22 cellular contexts compared by ENCODE assay signal in genomic region chr19:18185538-18185937, GRCh38. TPM values are rescaled to one million over a fixed set of nuclear protein-coding genes. Genes with fewer than 3 reads are reported as not detected.
DNase-seq lines count a peak whose midpoint lies in the region; ATAC-seq, FAIRE-seq and TF ChIP-seq lines count a peak whose summit lies in the region.
"Had no signal": no experiment of that assay in that cellular context is flagged by ENCODE, and none has a peak within 500 bp of the region (broad histone marks: within the 10 kb centered on the region; RNA-seq: fewer than 3 reads in every experiment).

No MANE protein-coding gene starts in this region.

- H2BK12ac ChIP-seq in neuronal stem cell (ENCODE audit: low read length), result no peak overlapping the region

- H3K4ac ChIP-seq in neuronal stem cell (ENCODE audit: low read length), result no peak overlapping the region

- peak; percentile 42 for FAIRE-seq in K562 (lab: Jason Lieb, UNC)
- FAIRE-seq in pancreas (lab: Jason Lieb, UNC), result no peak
- FAIRE-seq: GM12878 had no signal

- H4K20me1 ChIP-seq in K562 (replicated peaks; ENCODE audit: control insufficient read depth, insufficient read depth, low read length), result no peaks in the 10 kb centered on the region

- H3K18ac ChIP-seq in neuronal stem cell (ENCODE audit: low read length), result no peak overlapping the region

- H3K27ac ChIP-seq in HUES6 (ENCODE audit: low read depth, low read length) (peak overlapping the region; percentile 67; the same call in 1 of the 2 replicates), K562 (ENCODE audit: extremely low read depth, low read depth, low read length) (no peak overlapping the region), neuronal stem cell (replicated peaks; ENCODE audit: low read length) (no peak overlapping the region), pancreas (no peak overlapping the region)
- H3K27ac ChIP-seq: Peyer's patch, SJSA1 had no signal

- no peak; the same call in 2 of the 3 replicates for ATAC-seq in K562
- no peak for ATAC-seq in pancreas
- ATAC-seq: GM12878 had no signal

- H3K9me1 ChIP-seq in K562 (ENCODE audit: control insufficient read depth, insufficient read depth, low read length), result no peaks in the 10 kb centered on the region

- H3K27me3 ChIP-seq in H7 (ENCODE audit: control insufficient read depth, insufficient read depth, low read length), result no peaks in the 10 kb centered on the region
- no peaks in the 10 kb centered on the region for H3K27me3 ChIP-seq in HUES6 (ENCODE audit: control insufficient read depth, insufficient read depth, low read length)
- H3K27me3 ChIP-seq in K562 (ENCODE audit: control insufficient read depth in 2 of 2, insufficient read depth in 2 of 2, low read length in 2 of 2), result no peaks in the 10 kb centered on the region
- H3K27me3 ChIP-seq in neuronal stem cell (ENCODE audit: control insufficient read depth in 3 of 3, insufficient read depth in 3 of 3, low read depth in 1 of 3, low read length in 3 of 3), result no peaks in the 10 kb centered on the region
- H3K27me3 ChIP-seq in pancreas, result no peaks in the 10 kb centered on the region
- H3K27me3 ChIP-seq: Peyer's patch had no signal

- H2BK120ac ChIP-seq in neuronal stem cell (ENCODE audit: low read depth, low read length), result no peak overlapping the region

- POLR2A ChIA-PET in K562 (lab: Yijun Ruan, JAX), result interaction anchor here (0.6 to 1.1 kb wide), 7 partner anchors 11 to 203 kb away, joined by 3 to 4 read pairs (median 3); no protein-coding TSS in a partner anchor

- H3K9me3 ChIP-seq in HUES6 (ENCODE audit: control insufficient read depth, insufficient read depth, low read depth, low read length), result no peaks in the 10 kb centered on the region
- no peaks in the 10 kb centered on the region for H3K9me3 ChIP-seq in K562 (replicated peaks; ENCODE audit: control insufficient read depth, insufficient read depth, low read depth, low read length)
- H3K9me3 ChIP-seq in neuronal stem cell (replicated peaks in 1 of 2; ENCODE audit: control insufficient read depth in 2 of 2, insufficient read depth in 1 of 2, low read depth in 1 of 2, low read length in 2 of 2), result no peaks in the 10 kb centered on the region
- H3K9me3 ChIP-seq in pancreas, result no peaks in the 10 kb centered on the region
- H3K9me3 ChIP-seq: Peyer's patch, SJSA1 had no signal

- H3K36me3 ChIP-seq in H7 (replicated peaks; ENCODE audit: control insufficient read depth, insufficient read depth, low read length), result no peaks in the 10 kb centered on the region
- no peaks in the 10 kb centered on the region for H3K36me3 ChIP-seq in HUES6 (ENCODE audit: control insufficient read depth, insufficient read depth, low read length)
- no peaks in the 10 kb centered on the region for H3K36me3 ChIP-seq in K562 (ENCODE audit: control insufficient read depth, insufficient read depth, low read length)
- H3K36me3 ChIP-seq in neuronal stem cell (replicated peaks in 1 of 2; ENCODE audit: control insufficient read depth in 2 of 2, insufficient read depth in 2 of 2, low read length in 2 of 2), result no peaks in the 10 kb centered on the region
- no peaks in the 10 kb centered on the region for H3K36me3 ChIP-seq in pancreas
- H3K36me3 ChIP-seq: Peyer's patch, SJSA1 had no signal

- no peak overlapping the region for H2AK5ac ChIP-seq in neuronal stem cell (ENCODE audit: low read depth, low read length)

- no peak overlapping the region for H2BK15ac ChIP-seq in neuronal stem cell (ENCODE audit: low read length)

- H2BK5ac ChIP-seq in neuronal stem cell (ENCODE audit: low read length), result no peak overlapping the region

- H2AFZ ChIP-seq in K562 (ENCODE audit: low read depth, low read length) (peak overlapping the region; percentile 1; the same call in 1 of the 2 replicates), neuronal stem cell (ENCODE audit: low read length) (peak overlapping the region; percentile 1)

- in situ Hi-C loops in K562 (cut with MboI), result no loop called here

- TF ChIP-seq CTCF in K562 (IDR thresholded peaks at IDR 0.05 in 2 of 3, conservative IDR thresholded peaks at IDR 0.05 in 1 of 3; ENCODE audit: insufficient read depth in 2 of 3, low read depth in 1 of 3, low read length in 3 of 3), result no peak
- no peak for TF ChIP-seq CTCF in pancreas (IDR thresholded peaks at IDR 0.05)

- H3K4me1 ChIP-seq in HUES6 (ENCODE audit: control insufficient read depth, insufficient read depth, low read length) (peaks cover 7% of the 10 kb centered on the region), K562 (replicated peaks in 1 of 2; ENCODE audit: control insufficient read depth in 2 of 2, insufficient read depth in 2 of 2, low read length in 2 of 2) (peaks cover 0 to 17% of the 10 kb centered on the region in 2 experiments; a peak in 2 of 5 replicates), neuronal stem cell (ENCODE audit: control insufficient read depth in 2 of 2, insufficient read depth in 1 of 2, low read depth in 1 of 2, low read length in 2 of 2) (no peaks in the 10 kb centered on the region), pancreas (no peaks in the 10 kb centered on the region)
- H3K4me1 ChIP-seq: SJSA1 had no signal

- no peak overlapping the region for H3K4me3 ChIP-seq in H7 (ENCODE audit: insufficient read depth, low read depth, low read length)
- no peak overlapping the region for H3K4me3 ChIP-seq in HUES6 (ENCODE audit: low read depth, low read length)
- no peak overlapping the region for H3K4me3 ChIP-seq in K562
- no peak overlapping the region for H3K4me3 ChIP-seq in neuronal stem cell (ENCODE audit: low read length in 2 of 2)
- no peak overlapping the region for H3K4me3 ChIP-seq in pancreas
- H3K4me3 ChIP-seq: GM12878, Peyer's patch, SJSA1 had no signal

- H3K79me2 ChIP-seq in K562 (ENCODE audit: control insufficient read depth, insufficient read depth, low read length), result no peaks in the 10 kb centered on the region

- no peaks in the 10 kb centered on the region for H3K79me1 ChIP-seq in neuronal stem cell (ENCODE audit: low read depth, low read length)

- CTCF ChIA-PET in K562 (lab: Yijun Ruan, JAX; ENCODE audit: low intra/inter-chr PET ratio), result no interaction called here

- H3K9ac ChIP-seq in HUES6 (ENCODE audit: low read length), result peak overlapping the region; percentile 57
- no peak overlapping the region; a peak in 1 of 4 replicates for H3K9ac ChIP-seq in K562 (ENCODE audit: insufficient read depth in 1 of 2, low read depth in 2 of 2, low read length in 2 of 2)
- no peak overlapping the region for H3K9ac ChIP-seq in neuronal stem cell (ENCODE audit: low read depth, low read length, poor library complexity)

- no TSS peak for BruUV-seq in K562 (replicated peaks; lab: Mats Ljungman, UMichigan)

- DNase-seq in H7 (peak; percentile 67), K562 (ENCODE audit: extremely low read depth in 1 of 4, low spot score in 3 of 4) (no peak), neuronal stem cell (ENCODE audit: low spot score) (no peak), pancreas (no peak), NCI-H774 (lab: John Stamatoyannopoulos, UW) (no peak), NCI-H1436 (lab: John Stamatoyannopoulos, UW) (no peak)
- DNase-seq: CD4-positive, alpha-beta T cell; COR-L47; DMS79; KBM-7; MM.1S; NCI-H1048; NCI-H1417 treated with DMSO at 0.1 percent for 48 hours; NCI-H1930; NCI-H226; NCI-H524; NCI-H82; Peyer's patch had no signal

- TF ChIP-seq EP300 in K562 (IDR thresholded peaks at IDR 0.05; ENCODE audit: low read length), result no peak

- no peak overlapping the region for H4K91ac ChIP-seq in neuronal stem cell (ENCODE audit: low read depth, low read length, poor library complexity)

- TF ChIP-seq RAD21 in K562 (CRISPR knock-in tag; conservative IDR thresholded peaks at IDR 0.05 in 1 of 2, IDR thresholded peaks at IDR 0.05 in 1 of 2), result no peak

- no peak overlapping the region for H4K8ac ChIP-seq in neuronal stem cell (ENCODE audit: low read depth, low read length)

- H3K14ac ChIP-seq in neuronal stem cell (ENCODE audit: low read length), result no peak overlapping the region

- no peak overlapping the region for H3K23ac ChIP-seq in neuronal stem cell (ENCODE audit: low read depth, low read length, poor library complexity)

- intact Hi-C loops in K562 (cut with micrococcal nuclease), result no loop called here
- intact Hi-C loops in pancreas (cut with DNase I), result no loop called here

- TF ChIP-seq POLR2A in K562 (conservative IDR thresholded peaks at IDR 0.05), result no peak

- H3K4me2 ChIP-seq in K562 (ENCODE audit: insufficient read depth, low read length), result no peak overlapping the region
- no peak overlapping the region for H3K4me2 ChIP-seq in neuronal stem cell (ENCODE audit: insufficient read depth, low read length, poor library complexity, severe bottlenecking)

- 45% methylated on average over 6 of the region's 6 CpGs for WGBS in K562 (ENCODE audit: insufficient coverage, low coverage, missing lambda C conversion rate)
- no CpG with 5 or more reads among the region's 6 CpGs for WGBS in neuronal stem cell (ENCODE audit: extremely low coverage in 2 of 2, insufficient read length in 2 of 2, insufficient replicate concordance in 1 of 2), 2 donors
- 67 to 72% methylated on average over 6 of the region's 6 CpGs for WGBS in pancreas, 2 donors

RNA-seq across cellular contexts. Expression of gene MPV17L2, which starts 7.5 kb away (rescaled TPM):
- 29.2 and 45.0 TPM in 2 replicates for total RNA-seq in H7 (2014; rRNA removed; shearing (Covaris generic))
- total RNA-seq in K562 (2011; cell fraction: chromatin; rRNA removed; ENCODE audit: low replicate concordance), result 8.8 and 30.9 TPM in 2 replicates
- 42.9 and 46.5 TPM in 2 replicates for total RNA-seq in K562 (2011; cell fraction: nucleolus; rRNA removed)
- 23.2 and 24.7 TPM in 2 replicates for total RNA-seq in K562 (2011; cell fraction: nucleoplasm; rRNA removed)
- 37.8 and 54.6 TPM in 2 replicates for total RNA-seq in K562 (2014; rRNA removed)
- 11.7 and 21.1 TPM in 2 replicates for total RNA-seq in K562 (2014; rRNA removed; fragmentation: Illumina TruSeq; extraction: Trizol)
- total RNA-seq in K562 (2015; rRNA removed; fragmentation: Illumina TruSeq; extraction: Trizol), result 27.8 and 28.5 TPM in 2 replicates
- 31.7 and 33.8 TPM in 2 replicates for total RNA-seq in K562 (2021)
- polyA plus RNA-seq in K562 (2011; rRNA removed), result 28.4 and 49.3 TPM in 2 replicates
- 61.2 and 112 TPM in 2 replicates for polyA plus RNA-seq in K562 (2011; cell fraction: cytosol; rRNA removed)
- polyA plus RNA-seq in K562 (2011; cell fraction: nucleus; rRNA removed), result 20.0 and 27.3 TPM in 2 replicates
- polyA plus RNA-seq in K562 (2012), result 30.6 and 34.2 TPM in 2 replicates
- 60.2 and 60.9 TPM in 2 replicates for polyA plus RNA-seq in K562 (2014; fragmentation: Illumina TruSeq; extraction: Trizol)
- 10 to 100 TPM; 10.6 to 11.0 TPM for polyA plus RNA-seq in K562 (2014; fragmentation: Nextera tagmentation; extraction: Ambion mirVana)
- 60.0 and 67.1 TPM in 2 replicates for polyA plus RNA-seq in K562 (2014; rRNA removed)
- polyA minus RNA-seq in K562 (2011; rRNA and poly(A)+ RNA removed), result 14.7 and 21.0 TPM in 2 replicates
- 13.2 and 21.0 TPM in 2 replicates for polyA minus RNA-seq in K562 (2011; cell fraction: cytosol; rRNA and poly(A)+ RNA removed)
- polyA minus RNA-seq in K562 (2011; cell fraction: nucleus; rRNA and poly(A)+ RNA removed), result 10.2 and 11.6 TPM in 2 replicates
- polyA plus RNA-seq in neuronal stem cell (2013, experiment 1 of 2), result 21.4 TPM
- polyA plus RNA-seq in neuronal stem cell (2013, experiment 2 of 2), result 20.5 TPM
- total RNA-seq in pancreas, result 1 to 10 TPM; 2.8 to 6.2 (median 4.0) TPM
- 10 to 100 TPM in 1 of 2 donors, 1 to 10 TPM in 1; 9.9 to 10.4 TPM for polyA plus RNA-seq in pancreas

RNA-seq across cellular contexts. Expression of gene IFI30, which starts 11.9 kb away (rescaled TPM):
- 47.3 and 53.4 TPM in 2 replicates for total RNA-seq in H7 (2014; rRNA removed; shearing (Covaris generic))
- total RNA-seq in K562 (2011; cell fraction: chromatin; rRNA removed; ENCODE audit: low replicate concordance), result 38.5 and 88.6 TPM in 2 replicates
- total RNA-seq in K562 (2011; cell fraction: nucleolus; rRNA removed), result 187 and 195 TPM in 2 replicates
- 104 and 132 TPM in 2 replicates for total RNA-seq in K562 (2011; cell fraction: nucleoplasm; rRNA removed)
- total RNA-seq in K562 (2014; rRNA removed) (109 and 168 TPM in 2 replicates), K562 (2014; rRNA removed; fragmentation: Illumina TruSeq; extraction: Trizol) (56.6 and 63.7 TPM in 2 replicates), K562 (2015; rRNA removed; fragmentation: Illumina TruSeq; extraction: Trizol) (74.3 and 78.9 TPM in 2 replicates), K562 (2021) (103 and 119 TPM in 2 replicates), pancreas (100 to 1,000 TPM in 1 of 6 donors, 10 to 100 TPM in 5; 12.2 to 108 (median 23.2) TPM)
- polyA plus RNA-seq in K562 (2011; rRNA removed) (68.3 and 111 TPM in 2 replicates), K562 (2014; fragmentation: Illumina TruSeq; extraction: Trizol) (108 and 148 TPM in 2 replicates), K562 (2014; fragmentation: Nextera tagmentation; extraction: Ambion mirVana) (100 to 1,000 TPM; 343 to 430 TPM), K562 (2014; rRNA removed) (129 and 166 TPM in 2 replicates), pancreas (10 to 100 TPM; 21.4 to 22.2 TPM)
- polyA plus RNA-seq in K562 (2011; cell fraction: cytosol; rRNA removed), result 119 and 287 TPM in 2 replicates
- 39.3 and 70.8 TPM in 2 replicates for polyA plus RNA-seq in K562 (2011; cell fraction: nucleus; rRNA removed)
- 58.1 and 113 TPM in 2 replicates for polyA plus RNA-seq in K562 (2012)
- 52.6 and 94.8 TPM in 2 replicates for polyA minus RNA-seq in K562 (2011; rRNA and poly(A)+ RNA removed)
- 53.2 and 63.4 TPM in 2 replicates for polyA minus RNA-seq in K562 (2011; cell fraction: cytosol; rRNA and poly(A)+ RNA removed)
- 10.0 and 11.3 TPM in 2 replicates for polyA minus RNA-seq in K562 (2011; cell fraction: nucleus; rRNA and poly(A)+ RNA removed)
- polyA plus RNA-seq in neuronal stem cell (2013, experiment 1 of 2), result 0.79 TPM
- polyA plus RNA-seq in neuronal stem cell (2013, experiment 2 of 2), result 0.73 TPM
- total RNA-seq: A673 had no signal

RNA-seq across cellular contexts. Expression of gene RAB3A, which starts 18.3 kb away (rescaled TPM):
- 6.1 and 8.6 TPM in 2 replicates for total RNA-seq in H7 (2014; rRNA removed; shearing (Covaris generic))
- 10.4 and 16.2 TPM in 2 replicates for total RNA-seq in K562 (2011; cell fraction: chromatin; rRNA removed; ENCODE audit: low replicate concordance)
- 8.7 and 9.3 TPM in 2 replicates for total RNA-seq in K562 (2011; cell fraction: nucleolus; rRNA removed)
- total RNA-seq in K562 (2011; cell fraction: nucleoplasm; rRNA removed), result 7.6 and 8.3 TPM in 2 replicates
- total RNA-seq in K562 (2014; rRNA removed), result 0.86 and 2.5 TPM in 2 replicates
- 0.26 and 0.69 TPM in 2 replicates for total RNA-seq in K562 (2014; rRNA removed; fragmentation: Illumina TruSeq; extraction: Trizol)
- 1.6 and 1.7 TPM in 2 replicates for total RNA-seq in K562 (2015; rRNA removed; fragmentation: Illumina TruSeq; extraction: Trizol)
- total RNA-seq in K562 (2021), result 3.7 and 5.1 TPM in 2 replicates
- 0.84 and 2.9 TPM in 2 replicates for polyA plus RNA-seq in K562 (2011; rRNA removed)
- polyA plus RNA-seq in K562 (2011; cell fraction: cytosol; rRNA removed), result 1.7 and 3.2 TPM in 2 replicates
- polyA plus RNA-seq in K562 (2011; cell fraction: nucleus; rRNA removed), result 4.7 and 6.5 TPM in 2 replicates
- polyA plus RNA-seq in K562 (2012), result 1.5 and 2.0 TPM in 2 replicates
- polyA plus RNA-seq in K562 (2014; fragmentation: Illumina TruSeq; extraction: Trizol), result 1.9 and 2.8 TPM in 2 replicates
- polyA plus RNA-seq in K562 (2014; fragmentation: Nextera tagmentation; extraction: Ambion mirVana), result under 1 TPM in 1 of 2 experiments, not detected in 1; 0.17 TPM
- polyA plus RNA-seq in K562 (2014; rRNA removed), result 0.94 and 1.00 TPM in 2 replicates
- 6.4 and 9.5 TPM in 2 replicates for polyA minus RNA-seq in K562 (2011; rRNA and poly(A)+ RNA removed)
- polyA minus RNA-seq in K562 (2011; cell fraction: cytosol; rRNA and poly(A)+ RNA removed), result 5.4 and 7.2 TPM in 2 replicates
- polyA minus RNA-seq in K562 (2011; cell fraction: nucleus; rRNA and poly(A)+ RNA removed), result 3.9 and 8.4 TPM in 2 replicates
- polyA plus RNA-seq in neuronal stem cell (2013, experiment 1 of 2), result 3.4 TPM
- 4.3 TPM for polyA plus RNA-seq in neuronal stem cell (2013, experiment 2 of 2)
- total RNA-seq in pancreas, result 1 to 10 TPM in 5 of 6 donors, under 1 TPM in 1; 0.79 to 2.6 (median 1.6) TPM
- polyA plus RNA-seq in pancreas, result 1 to 10 TPM; 2.3 to 4.4 TPM

RNA-seq across cellular contexts. Expression of gene PIK3R2, which starts 32.6 kb away (rescaled TPM):
- 26.7 and 29.0 TPM in 2 replicates for total RNA-seq in H7 (2014; rRNA removed; shearing (Covaris generic))
- total RNA-seq in K562 (2011; cell fraction: chromatin; rRNA removed; ENCODE audit: low replicate concordance), result 17.4 and 45.8 TPM in 2 replicates
- 15.9 and 22.2 TPM in 2 replicates for total RNA-seq in K562 (2011; cell fraction: nucleolus; rRNA removed)
- total RNA-seq in K562 (2011; cell fraction: nucleoplasm; rRNA removed), result 10.8 and 13.3 TPM in 2 replicates
- total RNA-seq in K562 (2014; rRNA removed) (10.8 and 15.3 TPM in 2 replicates), K562 (2014; rRNA removed; fragmentation: Illumina TruSeq; extraction: Trizol) (3.3 and 4.7 TPM in 2 replicates), K562 (2015; rRNA removed; fragmentation: Illumina TruSeq; extraction: Trizol) (6.6 and 6.8 TPM in 2 replicates), K562 (2021) (37.9 and 41.2 TPM in 2 replicates), pancreas (10 to 100 TPM; 11.6 to 21.2 (median 12.2) TPM)
- polyA plus RNA-seq in K562 (2011; rRNA removed) (5.3 and 7.8 TPM in 2 replicates), K562 (2014; fragmentation: Illumina TruSeq; extraction: Trizol) (1.5 and 1.6 TPM in 2 replicates), K562 (2014; fragmentation: Nextera tagmentation; extraction: Ambion mirVana) (under 1 TPM; 0.39 to 0.65 TPM), K562 (2014; rRNA removed) (6.1 and 14.0 TPM in 2 replicates), pancreas (1 to 10 TPM; 4.3 to 6.5 TPM)
- polyA plus RNA-seq in K562 (2011; cell fraction: cytosol; rRNA removed), result 5.8 and 9.6 TPM in 2 replicates
- 15.7 and 21.7 TPM in 2 replicates for polyA plus RNA-seq in K562 (2011; cell fraction: nucleus; rRNA removed)
- 16.2 and 18.1 TPM in 2 replicates for polyA plus RNA-seq in K562 (2012)
- polyA minus RNA-seq in K562 (2011; rRNA and poly(A)+ RNA removed), result 4.9 and 5.2 TPM in 2 replicates
- 19.0 and 26.3 TPM in 2 replicates for polyA minus RNA-seq in K562 (2011; cell fraction: cytosol; rRNA and poly(A)+ RNA removed)
- polyA minus RNA-seq in K562 (2011; cell fraction: nucleus; rRNA and poly(A)+ RNA removed), result 5.9 and 12.0 TPM in 2 replicates
- 52.3 TPM for polyA plus RNA-seq in neuronal stem cell (2013, experiment 1 of 2)
- 51.8 TPM for polyA plus RNA-seq in neuronal stem cell (2013, experiment 2 of 2)

RNA-seq across cellular contexts. Expression of gene PDE4C, which starts 40.7 kb away (rescaled TPM):
- total RNA-seq in H7 (2014; rRNA removed; shearing (Covaris generic)), result 0.52 and 1.4 TPM in 2 replicates
- total RNA-seq in K562 (2011; cell fraction: chromatin; rRNA removed; ENCODE audit: low replicate concordance), result 1.9 and 5.1 TPM in 2 replicates
- total RNA-seq in K562 (2011; cell fraction: nucleolus; rRNA removed), result 2.2 and 3.0 TPM in 2 replicates
- 1.3 and 1.6 TPM in 2 replicates for total RNA-seq in K562 (2011; cell fraction: nucleoplasm; rRNA removed)
- total RNA-seq in K562 (2014; rRNA removed) (0.16 and 0.91 TPM in 2 replicates), K562 (2014; rRNA removed; fragmentation: Illumina TruSeq; extraction: Trizol) (0.11 and 0.29 TPM in 2 replicates), K562 (2015; rRNA removed; fragmentation: Illumina TruSeq; extraction: Trizol) (not detected in 2 replicates), K562 (2021) (0.29 and 0.45 TPM in 2 replicates), pancreas (under 1 TPM in 5 of 6 donors, not detected in 1; 0.12 to 0.59 (median 0.37) TPM)
- polyA plus RNA-seq in K562 (2011; rRNA removed) (0.60 and 0.81 TPM in 2 replicates), K562 (2014; fragmentation: Illumina TruSeq; extraction: Trizol) (0.06 and 0.24 TPM in 2 replicates), K562 (2014; fragmentation: Nextera tagmentation; extraction: Ambion mirVana) (under 1 TPM; 0.04 to 0.08 TPM), K562 (2014; rRNA removed) (0.81 and 0.89 TPM in 2 replicates), pancreas (1 to 10 TPM in 1 of 2 donors, under 1 TPM in 1; 0.16 to 1.3 TPM)
- 0.83 and 0.88 TPM in 2 replicates for polyA plus RNA-seq in K562 (2011; cell fraction: cytosol; rRNA removed)
- polyA plus RNA-seq in K562 (2011; cell fraction: nucleus; rRNA removed), result 4.1 and 6.8 TPM in 2 replicates
- polyA plus RNA-seq in K562 (2012), result 0.17 and 0.22 TPM in 2 replicates
- polyA minus RNA-seq in K562 (2011; rRNA and poly(A)+ RNA removed), result 0.18 TPM in 1 of 2 replicates, not detected in the other
- 0.86 TPM in 1 of 2 replicates, not detected in the other for polyA minus RNA-seq in K562 (2011; cell fraction: cytosol; rRNA and poly(A)+ RNA removed)
- 1.1 and 1.8 TPM in 2 replicates for polyA minus RNA-seq in K562 (2011; cell fraction: nucleus; rRNA and poly(A)+ RNA removed)
- 0.14 TPM for polyA plus RNA-seq in neuronal stem cell (2013, experiment 1 of 2)
- 0.12 TPM for polyA plus RNA-seq in neuronal stem cell (2013, experiment 2 of 2)
- total RNA-seq: A673; CD4-positive, alpha-beta T cell; SJSA1 had no signal
